Comparison of ENCODE assay signal across 11 cellular contexts in genomic region chr5:14258840-14259239, GRCh38.
DNase-seq lines count a peak whose midpoint lies in the region; ATAC-seq and TF ChIP-seq lines count a peak whose summit lies in the region.
"Had no signal": no experiment of that assay in that cellular context is flagged by ENCODE, and none has a peak within 500 bp of the region (broad histone marks: within the 10 kb centered on the region; RNA-seq: fewer than 3 reads in every experiment).

No MANE protein-coding gene starts in this region.

- WGBS in right cardiac atrium, result 53% methylated on average over 11 of the region's 11 CpGs

- intact Hi-C loops in right cardiac atrium (cut with DNase I), result loop anchor here in 1 of 4 donors (10.0 kb wide), 1 partner anchor 114 kb away; the partner anchor contains the start of gene TRIO

- H4K20me1 ChIP-seq in BLaER1, result peaks cover 81% of the 10 kb centered on the region

- H3K9me3 ChIP-seq in BLaER1 (peaks cover 31% of the 10 kb centered on the region), right cardiac atrium (ENCODE audit: control insufficient read depth, low read length) (peaks cover 3% of the 10 kb centered on the region)
- H3K9me3 ChIP-seq: SJSA1 had no signal

- H3K27ac ChIP-seq in BLaER1 (0 out of 2 replicates have a peak overlapping the region, but pooled peaks have one; percentile 33), right cardiac atrium (ENCODE audit: low read length) (peak overlapping the region; percentile 39)
- H3K27ac ChIP-seq: SJSA1 had no signal

- H3K4me1 ChIP-seq in BLaER1, result peaks cover 77% of the 10 kb centered on the region
- H3K4me1 ChIP-seq in right cardiac atrium (ENCODE audit: control insufficient read depth, insufficient read depth, low read length), result peaks cover 6% of the 10 kb centered on the region

- DNase-seq in right cardiac atrium (no peak), SK-N-DZ (ENCODE audit: low spot score) (no peak), erythroblast (lab: John Stamatoyannopoulos, UW) (no peak)
- DNase-seq in stimulated activated CD4-positive, alpha-beta T cell treated with anti-CD3 and anti-CD28 coated beads, Interleukin-4, amount 100 ng/mL, for 4 hours, result no peak
- DNase-seq in activated effector memory CD4-positive, alpha-beta T cell treated with Interleukin-2 at 50 U/mL for 16 hours, result no peak
- DNase-seq: CD8-positive, alpha-beta memory T cell; stimulated activated CD4-positive, alpha-beta T cell treated with anti-CD3 and anti-CD28 coated beads, Interleukin-4, amount 100 ng/mL, for 24 hours had no signal

- H3K4me3 ChIP-seq in BLaER1, result no peak overlapping the region
- H3K4me3 ChIP-seq in right cardiac atrium (ENCODE audit: low read length), result no peak overlapping the region
- H3K4me3 ChIP-seq: SJSA1 had no signal

- ATAC-seq in GM19452 (IDR thresholded peaks at IDR 0.05; ENCODE audit: unreplicated experiment), result peak; percentile 38
- peak; percentile 38 for ATAC-seq in HG03460 (IDR thresholded peaks at IDR 0.05; ENCODE audit: unreplicated experiment)
- ATAC-seq in right cardiac atrium, result peak; percentile 20 to 43

- H3K4me2 ChIP-seq in BLaER1, result peak overlapping the region; percentile 73

- TF ChIP-seq POLR2A in erythroblast (IDR thresholded peaks at IDR 0.05; ENCODE audit: low read length), result no peak

- no peak overlapping the region for H3K9ac ChIP-seq in BLaER1

- H3K27me3 ChIP-seq in BLaER1, result no peaks in the 10 kb centered on the region
- no peaks in the 10 kb centered on the region for H3K27me3 ChIP-seq in right cardiac atrium (ENCODE audit: control insufficient read depth, insufficient read depth)
- H3K27me3 ChIP-seq: SJSA1 had no signal

- peaks cover 24% of the 10 kb centered on the region for H3K36me3 ChIP-seq in BLaER1
